In the genomic region with DNA sequence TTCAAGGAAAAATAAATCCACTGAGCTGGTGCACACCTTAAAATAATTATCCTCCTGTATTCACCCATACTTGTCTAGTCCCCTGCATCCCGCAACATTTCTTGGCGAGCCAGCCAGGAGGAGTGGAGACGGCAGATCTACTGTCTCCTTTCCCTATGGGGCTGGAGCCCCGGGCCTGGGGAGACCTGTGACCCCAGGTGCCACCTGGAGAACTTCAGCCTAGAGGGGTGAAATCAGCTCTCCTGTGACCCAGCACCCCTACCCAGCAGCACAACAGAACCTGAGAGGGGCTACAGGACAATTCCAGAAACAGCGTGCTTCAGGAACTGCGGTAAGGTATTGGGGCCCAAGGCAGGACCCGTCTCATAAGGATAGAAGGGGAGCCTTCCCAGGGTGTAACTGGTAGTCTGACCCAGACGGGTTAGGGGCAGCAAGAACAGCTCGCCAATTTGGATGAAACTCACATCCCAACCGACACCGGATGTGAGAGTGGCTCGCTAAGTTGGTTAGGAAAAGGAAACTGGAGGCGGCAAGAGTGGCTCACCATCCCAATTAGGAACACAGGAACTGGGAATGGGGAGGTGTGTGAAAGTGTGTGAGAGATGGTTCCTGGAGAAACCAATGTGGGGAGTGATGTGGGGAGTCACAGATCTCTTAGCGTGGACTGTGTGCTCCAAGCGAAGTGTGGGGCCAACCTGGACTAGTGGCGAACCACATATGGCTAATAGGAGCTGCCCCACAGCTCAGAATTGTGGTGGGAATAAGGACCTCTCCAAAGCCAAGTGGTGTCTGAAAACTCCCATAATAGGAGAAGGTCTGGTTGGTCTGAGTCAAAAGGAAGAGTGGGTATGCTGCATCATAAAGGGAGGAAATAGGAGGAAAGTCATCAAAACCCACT, we compare ENCODE assay signal across 9 cellular contexts. TPM values are rescaled to one million over a fixed set of nuclear protein-coding genes. Genes with fewer than 3 reads are reported as not detected.
DNase-seq lines count a peak whose midpoint lies in the region; ATAC-seq and TF ChIP-seq lines count a peak whose summit lies in the region.
"Had no signal": no experiment of that assay in that cellular context is flagged by ENCODE, and none has a peak within 500 bp of the region (broad histone marks: within the 10 kb centered on the region; RNA-seq: fewer than 3 reads in every experiment).

No MANE protein-coding gene starts in this region.

- peaks cover 10% of the 10 kb centered on the region for H3K4me1 ChIP-seq in DOHH2 (ENCODE audit: control insufficient read depth, low read length)
- peaks cover 3% of the 10 kb centered on the region for H3K4me1 ChIP-seq in fibroblast of lung (ENCODE audit: control insufficient read depth, extremely low read depth, insufficient read depth, low read length)
- H3K4me1 ChIP-seq in spleen = peaks cover 10 to 32% (median 24%) of the 10 kb centered on the region in 6 donors

- H4K20me1 ChIP-seq in DOHH2 (ENCODE audit: control insufficient read depth, insufficient read depth, low read depth, low read length) (no peaks in the 10 kb centered on the region), fibroblast of lung (ENCODE audit: control insufficient read depth, extremely low read depth, insufficient read depth, low read length) (no peaks in the 10 kb centered on the region)

- CTCF ChIA-PET in T-cell (lab: Charles Lee) (no interaction called here), WTC11 (lab: Charles Lee) (interaction anchor here (1.0 kb wide), 1 partner anchor 10 kb away, joined by 3 read pairs; no protein-coding TSS in a partner anchor)

- POLR2A ChIA-PET in T-cell (lab: Charles Lee) (no interaction called here), WTC11 (lab: Charles Lee) (no interaction called here)

- H3K9me3 Mint-ChIP-seq in T-cell (no peaks in the 10 kb centered on the region), WTC11 (peaks cover 3% of the 10 kb centered on the region; the same call in 1 of the 2 replicates)
- H3K9me3 Mint-ChIP-seq: endodermal cell had no signal

- H3K4me1 Mint-ChIP-seq in T-cell (peaks cover 18 to 25% (median 21%) of the 10 kb centered on the region in 3 donors), WTC11 (peaks cover 15% of the 10 kb centered on the region)

- H2AFZ ChIP-seq in fibroblast of lung (ENCODE audit: low read length) = peak overlapping the region; percentile 65

- H3K79me2 ChIP-seq in DOHH2 (ENCODE audit: control insufficient read depth, low read length) (no peaks in the 10 kb centered on the region), fibroblast of lung (ENCODE audit: control insufficient read depth, insufficient read depth, low read length) (no peaks in the 10 kb centered on the region)

- TF ChIP-seq CTCF in DOHH2 (IDR thresholded peaks at IDR 0.05; ENCODE audit: low read depth, low read length, poor library complexity, severe bottlenecking) (no peak), fibroblast of lung (conservative IDR thresholded peaks at IDR 0.05 in 1 of 2, IDR thresholded peaks at IDR 0.05 in 1 of 2; ENCODE audit: low read depth in 1 of 2, low read length in 2 of 2) (no peak), spleen (IDR thresholded peaks at IDR 0.05 in 8 of 11, conservative IDR thresholded peaks at IDR 0.05 in 3 of 11) (no peak), WTC11 (IDR thresholded peaks at IDR 0.05) (no peak)

- no peak for TF ChIP-seq POLR2A in spleen (IDR thresholded peaks at IDR 0.05)

- peaks cover 19% of the 10 kb centered on the region for H3K27me3 ChIP-seq in DOHH2 (ENCODE audit: control insufficient read depth, low read length)
- no peaks in the 10 kb centered on the region for H3K27me3 ChIP-seq in fibroblast of lung (ENCODE audit: control insufficient read depth, insufficient read depth, low read length)
- no peaks in the 10 kb centered on the region for H3K27me3 ChIP-seq in spleen (replicated peaks in 1 of 7)

- no peak for DNase-seq in T-cell
- DNase-seq in fibroblast of lung (ENCODE audit: low read depth in 2 of 2) = no peak
- peak; percentile 64 for DNase-seq in spleen
- no peak for DNase-seq in WTC11 (ENCODE audit: low spot score)
- DNase-seq: endodermal cell, NCI-H446 treated with DMSO at 0.1 percent for 48 hours had no signal

- H3K36me3 ChIP-seq in DOHH2 (ENCODE audit: control insufficient read depth, low read length) (no peaks in the 10 kb centered on the region), fibroblast of lung (ENCODE audit: control insufficient read depth, insufficient read depth, low read length) (no peaks in the 10 kb centered on the region), spleen (no peaks in the 10 kb centered on the region)

- H3K27ac Mint-ChIP-seq in T-cell (peak overlapping the region; percentile 89 to 95), WTC11 (no peak overlapping the region)
- H3K27ac Mint-ChIP-seq: endodermal cell had no signal

- ATAC-seq in T-cell (replicated peaks in 1 of 4) = no peak
- no peak for ATAC-seq in WTC11
- no peak for ATAC-seq in HG02884 (IDR thresholded peaks at IDR 0.05; ENCODE audit: unreplicated experiment)
- no peak for ATAC-seq in HG02840 (IDR thresholded peaks at IDR 0.05; ENCODE audit: low FRiP score, unreplicated experiment)

- 80 to 91% (median 88%) methylated on average over 15 to 16 of the region's 16 CpGs for WGBS in spleen, 5 donors

- H3K9ac ChIP-seq in fibroblast of lung (ENCODE audit: insufficient read depth, low read length) = no peak overlapping the region

- H3K9me3 ChIP-seq in DOHH2 (ENCODE audit: control insufficient read depth, insufficient read depth, low read length) = no peaks in the 10 kb centered on the region
- no peaks in the 10 kb centered on the region for H3K9me3 ChIP-seq in fibroblast of lung (ENCODE audit: control insufficient read depth, insufficient read depth, low read depth, low read length)
- H3K9me3 ChIP-seq in spleen = no peaks in the 10 kb centered on the region

- H3K36me3 Mint-ChIP-seq in T-cell (no peaks in the 10 kb centered on the region), WTC11 (no peaks in the 10 kb centered on the region)

- no peaks in the 10 kb centered on the region for H3F3A ChIP-seq in DOHH2 (ENCODE audit: control insufficient read depth, insufficient read depth)

- H3K4me2 ChIP-seq in DOHH2 (ENCODE audit: low read length) = peak overlapping the region; percentile 54
- H3K4me2 ChIP-seq in fibroblast of lung (ENCODE audit: extremely low read depth, insufficient read depth, low read length) = peak overlapping the region; percentile 90

- no peak overlapping the region for H3K27ac ChIP-seq in DOHH2 (ENCODE audit: low read depth, low read length)
- H3K27ac ChIP-seq in fibroblast of lung (ENCODE audit: insufficient read depth, low read length) = no peak overlapping the region
- H3K27ac ChIP-seq in spleen = peak overlapping the region in 6 of 8 donors; percentile 38 to 76 (median 71)

- H3K9me2 ChIP-seq in DOHH2 (replicated peaks; ENCODE audit: control insufficient read depth, low read length) = no peaks in the 10 kb centered on the region

- H3K27me3 Mint-ChIP-seq in T-cell = peaks cover 0 to 10% of the 10 kb centered on the region in 2 donors
- no peaks in the 10 kb centered on the region for H3K27me3 Mint-ChIP-seq in WTC11 (ENCODE audit: low read depth)

- H3K4me3 Mint-ChIP-seq in T-cell (peak overlapping the region in 2 of 3 donors; percentile 73 to 83), WTC11 (no peak overlapping the region)
- H3K4me3 Mint-ChIP-seq: endodermal cell had no signal

- intact Hi-C loops in spleen (cut with DNase I; ENCODE audit: low total_unique reads) = no loop called here

- peak overlapping the region; percentile 14; the same call in 1 of the 2 replicates for H3K4me3 ChIP-seq in DOHH2 (ENCODE audit: low read length)
- H3K4me3 ChIP-seq in fibroblast of lung (replicated peaks in 1 of 4; ENCODE audit: control extremely low read depth in 1 of 4, insufficient read depth in 1 of 4, low read depth in 3 of 4, low read length in 4 of 4) = peak overlapping the region; percentile 34 to 48 (median 37)
- H3K4me3 ChIP-seq in spleen = peak overlapping the region in 2 of 8 donors; percentile 2 to 58

TF ChIP-seq in WTC11, 78 proteins besides CTCF, POLR2A, EP300 and RAD21 (continues in another document):
- TF ChIP-seq ELF4 (CRISPR knock-in tag; IDR thresholded peaks at IDR 0.05; ENCODE audit: low read depth) (no peak), ETV6 (CRISPR knock-in tag; IDR thresholded peaks at IDR 0.05) (no peak)
- TF ChIP-seq, protein P1, sequence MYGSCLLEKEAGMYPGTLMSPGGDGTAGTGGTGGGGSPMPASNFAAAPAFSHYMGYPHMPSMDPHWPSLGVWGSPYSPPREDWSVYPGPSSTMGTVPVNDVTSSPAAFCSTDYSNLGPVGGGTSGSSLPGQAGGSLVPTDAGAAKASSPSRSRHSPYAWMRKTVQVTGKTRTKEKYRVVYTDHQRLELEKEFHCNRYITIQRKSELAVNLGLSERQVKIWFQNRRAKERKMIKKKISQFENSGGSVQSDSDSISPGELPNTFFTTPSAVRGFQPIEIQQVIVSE (CRISPR knock-in tag; IDR thresholded peaks at IDR 0.05; ENCODE audit: borderline replicate concordance) = no peak
- TF ChIP-seq, protein P2, sequence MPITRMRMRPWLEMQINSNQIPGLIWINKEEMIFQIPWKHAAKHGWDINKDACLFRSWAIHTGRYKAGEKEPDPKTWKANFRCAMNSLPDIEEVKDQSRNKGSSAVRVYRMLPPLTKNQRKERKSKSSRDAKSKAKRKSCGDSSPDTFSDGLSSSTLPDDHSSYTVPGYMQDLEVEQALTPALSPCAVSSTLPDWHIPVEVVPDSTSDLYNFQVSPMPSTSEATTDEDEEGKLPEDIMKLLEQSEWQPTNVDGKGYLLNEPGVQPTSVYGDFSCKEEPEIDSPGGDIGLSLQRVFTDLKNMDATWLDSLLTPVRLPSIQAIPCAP (CRISPR knock-in tag; IDR thresholded peaks at IDR 0.05) = no peak

RNA-seq across cellular contexts. Expression of a gene that starts 15.1 kb away (rescaled TPM):
- total RNA-seq in T-cell (under 1 TPM in 1 of 5 donors, not detected in 4; 0.09 TPM), fibroblast of lung (39.0 and 40.8 TPM in 2 replicates), spleen (10 to 100 TPM in 6 of 7 donors, 1 to 10 TPM in 1; 9.6 to 35.3 (median 19.9) TPM), WTC11 (2021) (10.0 to 13.6 TPM (median 12.7 TPM) in 3 replicates)
- polyA plus RNA-seq in fibroblast of lung (25.8 and 30.6 TPM in 2 replicates), spleen (1 to 10 TPM; 1.9 to 7.7 (median 6.6) TPM)
- polyA plus RNA-seq in fibroblast of lung (2012) = 30.7 and 33.8 TPM in 2 replicates
- polyA minus RNA-seq in fibroblast of lung (ENCODE audit: low replicate concordance) = 53.6 and 70.6 TPM in 2 replicates

RNA-seq across cellular contexts. Expression of a gene that starts 17.0 kb away (rescaled TPM):
- total RNA-seq in T-cell (10 to 100 TPM; 16.3 to 23.3 (median 20.2) TPM), fibroblast of lung (24.9 and 37.5 TPM in 2 replicates), spleen (10 to 100 TPM; 16.9 to 25.2 (median 20.4) TPM), WTC11 (2021) (10.1 to 12.7 TPM (median 12.0 TPM) in 3 replicates)
- polyA plus RNA-seq in fibroblast of lung (7.1 and 9.5 TPM in 2 replicates), spleen (10 to 100 TPM; 10.6 to 15.6 (median 11.9) TPM)
- polyA plus RNA-seq in fibroblast of lung (2012) = 7.9 and 11.0 TPM in 2 replicates
- polyA minus RNA-seq in fibroblast of lung (ENCODE audit: low replicate concordance) = 7.0 and 12.7 TPM in 2 replicates

RNA-seq across cellular contexts. Expression of a gene that starts 40.7 kb away (rescaled TPM):
- total RNA-seq in T-cell = 100 to 1,000 TPM in 3 of 5 donors, 10 to 100 TPM in 2; 97.2 to 110 (median 103) TPM
- total RNA-seq in fibroblast of lung = 44.9 and 116 TPM in 2 replicates
- 283 and 307 TPM in 2 replicates for polyA plus RNA-seq in fibroblast of lung
- polyA plus RNA-seq in fibroblast of lung (2012) = 363 and 375 TPM in 2 replicates
- polyA minus RNA-seq in fibroblast of lung (ENCODE audit: low replicate concordance) = 98.1 and 104 TPM in 2 replicates
- 100 to 1,000 TPM; 104 to 235 (median 123) TPM for total RNA-seq in spleen
- polyA plus RNA-seq in spleen = 100 to 1,000 TPM; 155 to 370 (median 238) TPM
- 152 to 170 TPM (median 162 TPM) in 3 replicates for total RNA-seq in WTC11 (2021)

Comparison
In these comparisons a context has a peak if more than half of its experiments do, and no peak if none do; other contexts are left out.
1. H3K27ac ChIP-seq: peak in spleen (6 of 8); none in DOHH2 (single experiment) and fibroblast of lung (single experiment).